In genomic region chr7:94655884-94656657, GRCh38 we compare ENCODE assay signal across 8 cellular contexts. TPM values are rescaled to one million over a fixed set of nuclear protein-coding genes. Genes with fewer than 3 reads are reported as not detected.
DNase-seq lines count a peak whose midpoint lies in the region; ATAC-seq and TF ChIP-seq lines count a peak whose summit lies in the region.

SGCE (minus strand) TSS chr7:94656133; CDS start chr7:94656098, 35 bp downstream.

- DNase-seq in AG20443 (ENCODE audit: low spot score) (peak; percentile 86), NCI-H187 (lab: John Stamatoyannopoulos, UW) (peak; percentile 55 to 67), colonic mucosa (peak; percentile 69), kidney glomerular epithelial cell (lab: John Stamatoyannopoulos, UW) (peak; percentile 49)
- DNase-seq in stimulated activated CD4-positive, alpha-beta T cell treated with anti-CD3 and anti-CD28 coated beads, Interleukin-12 subunit alpha, Interleukin-12 subunit beta, amount 100 ng/mL, for 24 hours (ENCODE audit: low read depth in 2 of 2): peak; percentile 24 to 45

- H3K27ac ChIP-seq in VCaP: peak within 1 kb of the TSS; percentile 87
- peak within 1 kb of the TSS; percentile 34 for H3K27ac ChIP-seq in colonic mucosa

- peak within 1 kb of the TSS; percentile 40 for H3K4me3 ChIP-seq in colonic mucosa

- peaks cover 4% of the 10 kb centered on the region for H3K27me3 ChIP-seq in colonic mucosa

- intact Hi-C loops in colonic mucosa (cut with DNase I): no loop called here

- no peaks in the 10 kb centered on the region for H3K4me1 ChIP-seq in colonic mucosa

- peak within 1 kb of the TSS; percentile 12 to 60 for H3K9ac ChIP-seq in colonic mucosa (ENCODE audit: low read depth in 2 of 2, low read length in 2 of 2)

- TF ChIP-seq POLR2A in GM19193 (IDR thresholded peaks at IDR 0.05; ENCODE audit: extremely low read depth, insufficient read depth, insufficient read length): peak; percentile 93

- peak; percentile 90 for TF ChIP-seq CTCF in VCaP (conservative IDR thresholded peaks at IDR 0.05)
- peak; percentile 18 for TF ChIP-seq CTCF in colonic mucosa (IDR thresholded peaks at IDR 0.05)

- ATAC-seq in HG03039 (IDR thresholded peaks at IDR 0.05; ENCODE audit: unreplicated experiment): no peak

- H3K36me3 ChIP-seq in colonic mucosa: no peaks in the 10 kb centered on the region

- H3K9me3 ChIP-seq in colonic mucosa: no peaks in the 10 kb centered on the region

RNA-seq across cellular contexts. Expression of gene SGCE, which starts in this region (rescaled TPM):
- total RNA-seq in colonic mucosa: 10 to 100 TPM in 1 of 2 donors, 1 to 10 TPM in 1; 6.1 to 10.8 TPM

Comparison
In these comparisons a context has a peak if more than half of its experiments do, and no peak if none do; other contexts are left out.
1. DNase-seq: peak in every context shown above with its lines; median percentile 86 in AG20443; 69 in colonic mucosa; 61 in NCI-H187; 49 in kidney glomerular epithelial cell; 34 in stimulated activated CD4-positive, alpha-beta T cell treated with anti-CD3 and anti-CD28 coated beads, Interleukin-12 subunit alpha, Interleukin-12 subunit beta, amount 100 ng/mL, for 24 hours.